8 cellular contexts compared by ENCODE assay signal in genomic region chr1:203796223-203796747, GRCh38. TPM values are rescaled to one million over a fixed set of nuclear protein-coding genes. Genes with fewer than 3 reads are reported as not detected.
DNase-seq lines count a peak whose midpoint lies in the region; ATAC-seq and TF ChIP-seq lines count a peak whose summit lies in the region.

No MANE protein-coding gene starts in this region.

- ATAC-seq in HG02571 (IDR thresholded peaks at IDR 0.05; ENCODE audit: unreplicated experiment) (peak; percentile 24), HG03469 (IDR thresholded peaks at IDR 0.05; ENCODE audit: unreplicated experiment) (no peak)

- in situ Hi-C loops in SK-MEL-5 (cut with HindIII; ENCODE audit: low pct_unique_long_range_greater_than_20kb, low sequenced_read_pairs): no loop called here

- peak; percentile 60 for DNase-seq in EH (ENCODE audit: low read depth)
- DNase-seq in SK-MEL-5 (ENCODE audit: low read depth, low spot score): peak; percentile 48
- DNase-seq in central memory CD4-positive, alpha-beta T cell: peak; percentile 30
- DNase-seq in lower leg skin (ENCODE audit: low spot score in 2 of 2): peak in 1 of 2 donors; percentile 21
- DNase-seq in stimulated activated CD8-positive, alpha-beta memory T cell treated with anti-CD3 and anti-CD28 coated beads, Interleukin-7, amount 100 ng/mL, for 24 hours (ENCODE audit: low read depth): peak; percentile 1
- DNase-seq in mucosa of gallbladder (ENCODE audit: low spot score): no peak

- no peak for TF ChIP-seq CTCF in lower leg skin (IDR thresholded peaks at IDR 0.05)

- WGBS in lower leg skin, 2 donors: 1 to 2% methylated on average over 14 of the region's 14 CpGs

- TF ChIP-seq POLR2A in lower leg skin (IDR thresholded peaks at IDR 0.05): no peak

- intact Hi-C loops in lower leg skin (cut with DNase I; ENCODE audit: low total_unique reads): no loop called here

- H3K4me3 ChIP-seq in lower leg skin (ENCODE audit: low read depth, poor library complexity, severe bottlenecking): peak overlapping the region; percentile 72

RNA-seq across cellular contexts. Expression of gene ZBED6, which starts 0.9 kb away (rescaled TPM):
- 10.3 and 14.7 TPM in 2 replicates for total RNA-seq in SK-MEL-5 (2014; rRNA removed; shearing (Covaris generic))
- 8.8 and 9.0 TPM in 2 replicates for polyA plus RNA-seq in SK-MEL-5 (2015; cell fraction: cytosol; rRNA removed)
- polyA plus RNA-seq in SK-MEL-5 (2015; cell fraction: nucleus; rRNA removed): 17.2 and 22.5 TPM in 2 replicates
- total RNA-seq in lower leg skin (10 to 100 TPM; 15.2 to 27.3 (median 18.3) TPM), mucosa of gallbladder (35.1 TPM)

RNA-seq across cellular contexts. Expression of gene ZC3H11A, which starts 0.9 kb away (rescaled TPM):
- 75.1 and 85.2 TPM in 2 replicates for total RNA-seq in SK-MEL-5 (2014; rRNA removed; shearing (Covaris generic))
- polyA plus RNA-seq in SK-MEL-5 (2015; cell fraction: cytosol; rRNA removed): 62.0 and 79.3 TPM in 2 replicates
- 232 and 243 TPM in 2 replicates for polyA plus RNA-seq in SK-MEL-5 (2015; cell fraction: nucleus; rRNA removed)
- total RNA-seq in lower leg skin (100 to 1,000 TPM in 2 of 4 donors, 10 to 100 TPM in 2; 97.8 to 132 (median 107) TPM), mucosa of gallbladder (70.1 TPM)

RNA-seq across cellular contexts. Expression of gene LAX1, which starts 31.3 kb away (rescaled TPM):
- total RNA-seq in SK-MEL-5 (2014; rRNA removed; shearing (Covaris generic)): not detected in 2 replicates
- polyA plus RNA-seq in SK-MEL-5 (2015; cell fraction: cytosol; rRNA removed): not detected in 2 replicates
- not detected in 2 replicates for polyA plus RNA-seq in SK-MEL-5 (2015; cell fraction: nucleus; rRNA removed)
- under 1 TPM; 0.17 to 0.79 (median 0.48) TPM for total RNA-seq in lower leg skin
- total RNA-seq in mucosa of gallbladder: 1.9 TPM
